Comparison of ENCODE assay signal across 8 cellular contexts in genomic region chr14:91154851-91155625, GRCh38. TPM values are rescaled to one million over a fixed set of nuclear protein-coding genes. Genes with fewer than 3 reads are reported as not detected.
A peak's percentile ranks its signal among the peaks of the same experiment; 100 is the strongest.
DNase-seq lines count a peak whose midpoint lies in the region; ATAC-seq and TF ChIP-seq lines count a peak whose summit lies in the region.

No MANE protein-coding gene starts in this region.

- H3K27ac ChIP-seq in cingulate gyrus (ENCODE audit: low read depth, low read length): peak overlapping the region; percentile 19

- H3K36me3 Mint-ChIP-seq in natural killer cell: no peaks in the 10 kb centered on the region
- H3K36me3 Mint-ChIP-seq in CD14-positive monocyte: peaks cover 52 to 78% of the 10 kb centered on the region in 2 donors

- peak overlapping the region; percentile 67 for H3K4me3 Mint-ChIP-seq in natural killer cell
- no peak overlapping the region for H3K4me3 Mint-ChIP-seq in CD14-positive monocyte

- H3K9me3 Mint-ChIP-seq in natural killer cell (no peaks in the 10 kb centered on the region), CD14-positive monocyte (no peaks in the 10 kb centered on the region)

- ATAC-seq in Right ventricle myocardium inferior: peak; percentile 52
- peak; percentile 91 to 100 (median 98) for ATAC-seq in natural killer cell
- no peak for ATAC-seq in HG02623 (IDR thresholded peaks at IDR 0.05; ENCODE audit: unreplicated experiment)

- intact Hi-C loops in Right ventricle myocardium inferior (cut with DNase I): no loop called here
- intact Hi-C loops in cardiac septum (cut with DNase I): no loop called here
- intact Hi-C loops in natural killer cell (cut with micrococcal nuclease): loop anchor here (2.0 kb wide), 1 partner anchor 86 kb away; no protein-coding TSS in a partner anchor
- intact Hi-C loops in CD14-positive monocyte (cut with micrococcal nuclease): no loop called here

- peaks cover 26 to 29% of the 10 kb centered on the region in 2 donors for H3K4me1 Mint-ChIP-seq in natural killer cell
- H3K4me1 Mint-ChIP-seq in CD14-positive monocyte: peaks cover 2% of the 10 kb centered on the region

- TF ChIP-seq CTCF in natural killer cell (IDR thresholded peaks at IDR 0.05) (no peak), CD14-positive monocyte (IDR thresholded peaks at IDR 0.05) (no peak)

- DNase-seq in Right ventricle myocardium inferior (ENCODE audit: missing footprints) (no peak), cardiac septum (ENCODE audit: low spot score) (no peak), NCI-H345 treated with DMSO at 0.1 percent for 48 hours (lab: John Stamatoyannopoulos, UW; ENCODE audit: unreplicated experiment) (peak; percentile 96), natural killer cell (peak; percentile 63), SKM-1 treated with dmso at 0.1 percent for 144 hours (lab: John Stamatoyannopoulos, UW; ENCODE audit: unreplicated experiment) (no peak), CD14-positive monocyte (ENCODE audit: low spot score) (no peak)

- H3K27ac Mint-ChIP-seq in natural killer cell (peak overlapping the region; percentile 86 to 90), CD14-positive monocyte (peak overlapping the region in 2 of 7 donors; percentile 11 to 63)

- no peaks in the 10 kb centered on the region for H3K27me3 Mint-ChIP-seq in natural killer cell (ENCODE audit: low read depth in 2 of 2)
- H3K27me3 Mint-ChIP-seq in CD14-positive monocyte (ENCODE audit: low read depth in 3 of 3): no peaks in the 10 kb centered on the region

RNA-seq across cellular contexts. Expression of gene DGLUCY, which starts 41.2 kb away (rescaled TPM):
- total RNA-seq in Right ventricle myocardium inferior: 202 TPM
- 131 TPM for total RNA-seq in cardiac septum
- total RNA-seq in natural killer cell: 100 to 1,000 TPM; 108 to 142 (median 110) TPM
- 10 to 100 TPM; 54.9 to 66.0 TPM for polyA plus RNA-seq in CD14-positive monocyte

Comparison
In these comparisons a context has a peak if more than half of its experiments do, and no peak if none do; other contexts are left out.
1. DNase-seq: peak in NCI-H345 treated with DMSO at 0.1 percent for 48 hours (single experiment) and natural killer cell (single experiment); none in Right ventricle myocardium inferior (single experiment), cardiac septum (single experiment), SKM-1 treated with dmso at 0.1 percent for 144 hours (single experiment) and CD14-positive monocyte (single experiment).